In the genomic region with DNA sequence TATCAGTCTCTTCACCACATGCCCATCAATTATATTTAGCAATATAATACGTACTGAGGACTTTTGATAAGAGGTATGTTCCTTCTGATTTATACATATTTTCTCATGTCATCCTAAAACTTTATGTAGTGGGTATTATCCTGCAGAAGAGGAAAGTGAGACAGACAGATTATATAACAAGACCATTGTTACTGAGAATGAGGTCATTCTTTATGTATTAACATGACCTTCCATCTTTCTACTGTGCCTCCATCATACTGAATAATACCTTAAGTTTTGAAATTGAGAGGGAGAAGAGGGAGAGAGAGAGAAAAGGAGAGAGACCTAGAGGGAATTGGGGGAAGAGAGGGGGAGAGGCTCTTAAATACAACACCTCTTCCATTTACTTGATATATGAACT, we compare ENCODE assay signal across 32 cellular contexts.
DNase-seq lines count a peak whose midpoint lies in the region; ATAC-seq, FAIRE-seq and TF ChIP-seq lines count a peak whose summit lies in the region.
"Had no signal": no experiment of that assay in that cellular context is flagged by ENCODE, and none has a peak within 500 bp of the region (broad histone marks: within the 10 kb centered on the region; RNA-seq: fewer than 3 reads in every experiment).

No MANE protein-coding gene starts in this region.

- in situ Hi-C loops in HepG2 (cut with HindIII; ENCODE audit: extremely low pct_ligation_motif_present, low pct_unique_long_range_greater_than_20kb): no loop called here

- H4K20me1 ChIP-seq in HepG2 (ENCODE audit: insufficient read depth, low read length): no peaks in the 10 kb centered on the region
- H4K20me1 ChIP-seq: BLaER1; BLaER1 treated with 17β-estradiol and CSF1 and Interleukin-3, amounts not matched to agents 10 nM and 100 nM had no signal

- no peak for ATAC-seq in HepG2
- ATAC-seq in right lobe of liver: no peak
- ATAC-seq: A549; CD8-positive, alpha-beta T cell had no signal

- TF ChIP-seq RAD21 in HepG2 (CRISPR knock-in tag; IDR thresholded peaks at IDR 0.05): no peak

- H3K9ac ChIP-seq in HepG2 (ENCODE audit: insufficient read depth, low read depth, low read length): no peak overlapping the region
- H3K9ac ChIP-seq: BLaER1; BLaER1 treated with 17β-estradiol and CSF1 and Interleukin-3, amounts not matched to agents 10 nM and 100 nM had no signal

- intact Hi-C loops in HepG2 (cut with micrococcal nuclease; ENCODE audit: unreplicated experiment) (no loop called here), right lobe of liver (cut with DNase I) (no loop called here)

- DNase-seq in DMS53 (lab: John Stamatoyannopoulos, UW): peak; percentile 11
- DNase-seq in DMS53 treated with DMSO at 0.1 percent for 48 hours (lab: John Stamatoyannopoulos, UW; ENCODE audit: unreplicated experiment): no peak
- no peak for DNase-seq in HepG2 (ENCODE audit: low spot score)
- no peak for DNase-seq in right lobe of liver
- DNase-seq in RPMI8226: no peak
- DNase-seq: 8988T; ACHN; AML-193; BE2C; C1 segment of cervical spinal cord; Caco-2; Calu3; CD4-positive, alpha-beta memory T cell; CD4-positive, alpha-beta T cell; CD4-positive, CD25-positive, alpha-beta regulatory T cell; CD8-positive, alpha-beta memory T cell; CD8-positive, alpha-beta T cell; COR-L47; DMS 273 treated with DMSO at 0.1 percent for 48 hours; DMS153; DMS79; DMS79 treated with DMSO at 0.1 percent for 48 hours; DND-41; EL had no signal

- H3K4me1 ChIP-seq in HepG2 (ENCODE audit: insufficient read depth, low read length): no peaks in the 10 kb centered on the region
- H3K4me1 ChIP-seq in right lobe of liver: no peaks in the 10 kb centered on the region
- H3K4me1 ChIP-seq in HEK293 (ENCODE audit: control insufficient read depth, insufficient read depth, low read length): peaks cover 8% of the 10 kb centered on the region; the same call in 1 of the 2 replicates
- H3K4me1 ChIP-seq: BLaER1; BLaER1 treated with 17β-estradiol and CSF1 and Interleukin-3, amounts not matched to agents 10 nM and 100 nM had no signal

- TF ChIP-seq POLR2A in HepG2 (IDR thresholded peaks at IDR 0.05; ENCODE audit: insufficient read depth in 1 of 2, low read depth in 2 of 2, low read length in 2 of 2) (no peak), right lobe of liver (IDR thresholded peaks at IDR 0.05) (no peak)

- H3K36me3 ChIP-seq in HepG2 (replicated peaks in 1 of 2; ENCODE audit: control insufficient read depth in 1 of 2, insufficient read depth in 2 of 2, low read length in 2 of 2) (no peaks in the 10 kb centered on the region), right lobe of liver (no peaks in the 10 kb centered on the region), HEK293 (ENCODE audit: control insufficient read depth in 2 of 2, insufficient read depth in 1 of 2, low read length in 2 of 2) (no peaks in the 10 kb centered on the region)
- H3K36me3 ChIP-seq: BE2C; BLaER1; BLaER1 treated with 17β-estradiol and CSF1 and Interleukin-3, amounts not matched to agents 10 nM and 100 nM had no signal

- H3K79me2 ChIP-seq in HepG2 (ENCODE audit: insufficient read depth, low read length): no peaks in the 10 kb centered on the region

- CTCF ChIA-PET in HepG2 (lab: Yijun Ruan, JAX; ENCODE audit: low intra/inter-chr PET ratio, low total read pairs) (no interaction called here), HEK293 (lab: Yijun Ruan, JAX) (no interaction called here)

- 0 out of 5 replicates have a peak, but pooled peaks cover 0 to 4% of the 10 kb centered on the region in 2 experiments for H3K27me3 ChIP-seq in HepG2 (ENCODE audit: control insufficient read depth in 1 of 2, insufficient read depth in 2 of 2, low read length in 2 of 2)
- H3K27me3 ChIP-seq in right lobe of liver: no peaks in the 10 kb centered on the region
- H3K27me3 ChIP-seq: BE2C; BLaER1; BLaER1 treated with 17β-estradiol and CSF1 and Interleukin-3, amounts not matched to agents 10 nM and 100 nM had no signal

- H3K4me2 ChIP-seq in HepG2 (ENCODE audit: low read depth, low read length): no peak overlapping the region
- H3K4me2 ChIP-seq: A549; BLaER1; BLaER1 treated with 17β-estradiol and CSF1 and Interleukin-3, amounts not matched to agents 10 nM and 100 nM had no signal

- TF ChIP-seq EP300 in HepG2 (IDR thresholded peaks at IDR 0.05; ENCODE audit: low read depth in 2 of 2, low read length in 2 of 2) (no peak), HepG2 (CRISPR knock-in tag; IDR thresholded peaks at IDR 0.05; ENCODE audit: borderline replicate concordance) (no peak)

- 4% methylated on average over 1 of the region's 1 CpG for WGBS in HepG2 (ENCODE audit: low lambda C conversion rate)
- 89% methylated on average over 1 of the region's 1 CpG for WGBS in right lobe of liver (ENCODE audit: insufficient coverage, low coverage, low lambda C conversion rate, missing lambda C conversion rate)

- no TSS peak for BruUV-seq in HepG2 (replicated peaks; lab: Mats Ljungman, UMichigan)

- POLR2A ChIA-PET in HepG2 (lab: Yijun Ruan, JAX): no interaction called here
- POLR2A ChIA-PET in HEK293 (lab: Yijun Ruan, JAX): no interaction called here

- no peak overlapping the region for H3K4me3 ChIP-seq in HepG2 (replicated peaks in 1 of 3; ENCODE audit: insufficient read depth in 1 of 3, low read depth in 2 of 3, low read length in 3 of 3)
- H3K4me3 ChIP-seq in right lobe of liver: no peak overlapping the region
- no peak overlapping the region for H3K4me3 ChIP-seq in HEK293 (ENCODE audit: low read depth, low read length)
- H3K4me3 ChIP-seq: A549; BLaER1; BLaER1 treated with 17β-estradiol and CSF1 and Interleukin-3, amounts not matched to agents 10 nM and 100 nM had no signal

- no peaks in the 10 kb centered on the region for H3K9me3 ChIP-seq in HepG2 (ENCODE audit: low read length)
- no peaks in the 10 kb centered on the region for H3K9me3 ChIP-seq in right lobe of liver
- no peaks in the 10 kb centered on the region for H3K9me3 ChIP-seq in HEK293 (ENCODE audit: control insufficient read depth, insufficient read depth, low read depth, low read length)
- H3K9me3 ChIP-seq: A549; BE2C; BLaER1; BLaER1 treated with 17β-estradiol and CSF1 and Interleukin-3, amounts not matched to agents 10 nM and 100 nM; Caco-2 had no signal

- H2AFZ ChIP-seq in HepG2 (ENCODE audit: low read length): no peak overlapping the region

- H3K27ac ChIP-seq in HepG2 (ENCODE audit: extremely low read length, insufficient read depth, low read length) (no peak overlapping the region), right lobe of liver (no peak overlapping the region), HEK293 (ENCODE audit: extremely low read depth, low read depth, low read length) (no peak overlapping the region)
- H3K27ac ChIP-seq: 22Rv1; A549; BLaER1; BLaER1 treated with 17β-estradiol and CSF1 and Interleukin-3, amounts not matched to agents 10 nM and 100 nM; C4-2B had no signal

- no peak for FAIRE-seq in HepG2 (lab: Jason Lieb, UNC)
- FAIRE-seq: A204.1, A549, D721Med had no signal

- TF ChIP-seq CTCF in HepG2 (CRISPR knock-in tag; IDR thresholded peaks at IDR 0.05): no peak
- TF ChIP-seq CTCF in right lobe of liver (IDR thresholded peaks at IDR 0.05): no peak
- no peak for TF ChIP-seq CTCF in HEK293 (tag by site-specific recombination; IDR thresholded peaks at IDR 0.05)

TF ChIP-seq in HepG2, 621 proteins besides CTCF, POLR2A, EP300 and RAD21:
- TF ChIP-seq EED (CRISPR knock-in tag; IDR thresholded peaks at IDR 0.05) (no peak), XRCC5 (optimal IDR thresholded peaks at IDR 0.05; ENCODE audit: low read length) (no peak), ATF7 (IDR thresholded peaks at IDR 0.05) (peak; percentile 74), ATF7 (CRISPR knock-in tag; IDR thresholded peaks at IDR 0.05) (no peak)

TF ChIP-seq in HEK293, 187 proteins besides CTCF, POLR2A, EP300 and RAD21:
- no peak for TF ChIP-seq ZNF791 (tag by site-specific recombination; IDR thresholded peaks at IDR 0.05)
- TF ChIP-seq, protein P1, sequence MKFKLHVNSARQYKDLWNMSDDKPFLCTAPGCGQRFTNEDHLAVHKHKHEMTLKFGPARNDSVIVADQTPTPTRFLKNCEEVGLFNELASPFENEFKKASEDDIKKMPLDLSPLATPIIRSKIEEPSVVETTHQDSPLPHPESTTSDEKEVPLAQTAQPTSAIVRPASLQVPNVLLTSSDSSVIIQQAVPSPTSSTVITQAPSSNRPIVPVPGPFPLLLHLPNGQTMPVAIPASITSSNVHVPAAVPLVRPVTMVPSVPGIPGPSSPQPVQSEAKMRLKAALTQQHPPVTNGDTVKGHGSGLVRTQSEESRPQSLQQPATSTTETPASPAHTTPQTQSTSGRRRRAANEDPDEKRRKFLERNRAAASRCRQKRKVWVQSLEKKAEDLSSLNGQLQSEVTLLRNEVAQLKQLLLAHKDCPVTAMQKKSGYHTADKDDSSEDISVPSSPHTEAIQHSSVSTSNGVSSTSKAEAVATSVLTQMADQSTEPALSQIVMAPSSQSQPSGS (tag by site-specific recombination; IDR thresholded peaks at IDR 0.05; ENCODE audit: low read depth): peak; percentile 53; the same call in 1 of the 2 replicates
